9 cellular contexts compared by ENCODE assay signal in the genomic region with DNA sequence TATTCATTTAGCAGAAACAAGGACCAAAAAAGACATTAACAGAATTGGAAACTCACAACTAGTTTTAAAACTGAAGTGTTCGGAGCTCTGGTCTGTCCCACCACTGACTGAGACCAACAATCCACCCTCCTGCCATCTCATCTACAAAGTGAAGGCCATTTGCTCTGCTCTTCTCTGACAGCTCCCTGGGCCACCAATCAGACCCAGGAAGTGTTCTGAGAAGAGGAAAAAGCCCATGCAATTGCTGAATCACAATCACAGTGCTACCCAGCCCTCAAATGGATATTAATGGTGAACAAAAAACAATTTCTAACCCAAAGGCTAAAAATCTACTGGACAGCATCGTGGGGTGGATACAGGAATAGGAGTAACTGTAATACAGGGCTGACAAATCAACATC. TPM values are rescaled to one million over a fixed set of nuclear protein-coding genes. Genes with fewer than 3 reads are reported as not detected.
DNase-seq lines count a peak whose midpoint lies in the region; ATAC-seq and TF ChIP-seq lines count a peak whose summit lies in the region.
"Had no signal": no experiment of that assay in that cellular context is flagged by ENCODE, and none has a peak within 500 bp of the region (broad histone marks: within the 10 kb centered on the region; RNA-seq: fewer than 3 reads in every experiment).

No MANE protein-coding gene starts in this region.

- H3K4me2 ChIP-seq in OCI-LY1 (ENCODE audit: low read length) (peak overlapping the region; percentile 71), osteoblast (ENCODE audit: insufficient read depth, low read length) (peak overlapping the region; percentile 89)

- H3K4me1 Mint-ChIP-seq in Calu3 (ENCODE audit: low read depth, unreplicated experiment) (peaks cover 51% of the 10 kb centered on the region), endodermal cell (peaks cover 27% of the 10 kb centered on the region)

- no peaks in the 10 kb centered on the region for H3K9me2 ChIP-seq in OCI-LY1 (ENCODE audit: low read depth, low read length)

- WGBS in endodermal cell (ENCODE audit: insufficient coverage in 1 of 2, insufficient read length in 1 of 2), 2 experiments = 86 to 100% methylated on average over 1 to 2 of the region's 2 CpGs
- WGBS in tibial nerve, 2 donors = 54 to 56% methylated on average over 2 of the region's 2 CpGs

- no peak for ATAC-seq in HG03439 (IDR thresholded peaks at IDR 0.05; ENCODE audit: unreplicated experiment)

- H3K9me3 ChIP-seq in OCI-LY1 (ENCODE audit: low read length) = no peaks in the 10 kb centered on the region
- no peaks in the 10 kb centered on the region for H3K9me3 ChIP-seq in endodermal cell (ENCODE audit: control insufficient read depth, low read length)
- no peaks in the 10 kb centered on the region for H3K9me3 ChIP-seq in osteoblast (ENCODE audit: low read depth, low read length)
- no peaks in the 10 kb centered on the region for H3K9me3 ChIP-seq in tibial nerve

- H3K9ac ChIP-seq in OCI-LY1 (ENCODE audit: low read length) (peak overlapping the region; percentile 83), endodermal cell (ENCODE audit: extremely low read depth, low read length, poor library complexity, severe bottlenecking) (peak overlapping the region; percentile 95)

- peak overlapping the region; percentile 92 for H3K27ac ChIP-seq in OCI-LY1 (ENCODE audit: low read depth, low read length, poor library complexity, severe bottlenecking)
- H3K27ac ChIP-seq in endodermal cell (ENCODE audit: low read depth, low read length) = no peak overlapping the region
- peak overlapping the region; percentile 88 for H3K27ac ChIP-seq in osteoblast (ENCODE audit: low read depth, low read length)
- peak overlapping the region in 2 of 4 donors; percentile 34 to 95 for H3K27ac ChIP-seq in tibial nerve

- H3K4me3 Mint-ChIP-seq in Calu3 (ENCODE audit: low read depth, unreplicated experiment) (peak overlapping the region; percentile 93), endodermal cell (peak overlapping the region; percentile 99)

- peak overlapping the region; percentile 78 for H3K4me3 ChIP-seq in OCI-LY1 (ENCODE audit: low read depth, low read length, poor library complexity, severe bottlenecking)
- H3K4me3 ChIP-seq in endodermal cell (ENCODE audit: low read length) = peak overlapping the region; percentile 97
- peak overlapping the region; percentile 82 for H3K4me3 ChIP-seq in osteoblast (ENCODE audit: insufficient read depth, low read length)
- H3K4me3 ChIP-seq in tibial nerve = peak overlapping the region in 2 of 4 donors; percentile 62 to 64

- H4K20me1 ChIP-seq in OCI-LY1 (ENCODE audit: insufficient read depth, low read length) (no peaks in the 10 kb centered on the region; the same call in 1 of the 2 replicates), osteoblast (ENCODE audit: insufficient read depth, low read length) (peaks cover 55% of the 10 kb centered on the region)

- peak overlapping the region; percentile 100 for H3K27ac Mint-ChIP-seq in Calu3 (ENCODE audit: unreplicated experiment)
- H3K27ac Mint-ChIP-seq in endodermal cell = peak overlapping the region; percentile 99

- TF ChIP-seq CTCF in Calu3 (IDR thresholded peaks at IDR 0.05; ENCODE audit: unreplicated experiment) (no peak), OCI-LY1 (IDR thresholded peaks at IDR 0.05; ENCODE audit: low read length) (no peak), endodermal cell (conservative IDR thresholded peaks at IDR 0.05) (no peak), osteoblast (IDR thresholded peaks at IDR 0.05; ENCODE audit: extremely low read depth, low read depth, low read length) (no peak), tibial nerve (IDR thresholded peaks at IDR 0.05) (no peak)

- H3K79me2 ChIP-seq in OCI-LY1 (ENCODE audit: insufficient read depth, low read length) = peaks cover 27% of the 10 kb centered on the region
- peaks cover 34% of the 10 kb centered on the region for H3K79me2 ChIP-seq in osteoblast (ENCODE audit: insufficient read depth, low read length)

- H3K36me3 ChIP-seq in OCI-LY1 (ENCODE audit: insufficient read depth, low read length) = peaks cover 64% of the 10 kb centered on the region
- peaks cover 57% of the 10 kb centered on the region for H3K36me3 ChIP-seq in endodermal cell (ENCODE audit: control insufficient read depth, insufficient read depth, low read length)
- peaks cover 56% of the 10 kb centered on the region for H3K36me3 ChIP-seq in osteoblast (ENCODE audit: insufficient read depth, low read length)
- H3K36me3 ChIP-seq in tibial nerve = peaks cover 2 to 56% (median 29%) of the 10 kb centered on the region in 3 donors

- H3K4me1 ChIP-seq in OCI-LY1 (ENCODE audit: insufficient read depth, low read length, severe bottlenecking) = peaks cover 33% of the 10 kb centered on the region
- no peaks in the 10 kb centered on the region for H3K4me1 ChIP-seq in endodermal cell (ENCODE audit: control insufficient read depth, insufficient read depth, low read length)
- peaks cover 19% of the 10 kb centered on the region for H3K4me1 ChIP-seq in osteoblast (ENCODE audit: insufficient read depth, low read length)
- peaks cover 0 to 35% (median 20%) of the 10 kb centered on the region in 4 donors for H3K4me1 ChIP-seq in tibial nerve

- H3K27me3 Mint-ChIP-seq in Calu3 (ENCODE audit: unreplicated experiment) (no peaks in the 10 kb centered on the region), endodermal cell (ENCODE audit: insufficient read depth) (no peaks in the 10 kb centered on the region)

- BruUV-seq in Calu3 (replicated peaks; lab: Mats Ljungman, UMichigan) = no TSS peak

- DNase-seq in Calu3 = no peak
- DNase-seq in endodermal cell = no peak
- peak; percentile 76 for DNase-seq in osteoblast (ENCODE audit: insufficient read length, low spot score, missing footprints)
- no peak for DNase-seq in tibial nerve (ENCODE audit: low spot score in 2 of 2)
- DNase-seq in NCI-H2081 treated with DMSO at 0.1 percent for 48 hours (lab: John Stamatoyannopoulos, UW) = no peak
- no peak for DNase-seq in COLO829 (ENCODE audit: low spot score)
- DNase-seq: NCI-H82 had no signal

- no peaks in the 10 kb centered on the region for H3K9me3 Mint-ChIP-seq in Calu3 (ENCODE audit: low read depth, unreplicated experiment)
- H3K9me3 Mint-ChIP-seq in endodermal cell = no peaks in the 10 kb centered on the region

- H3K36me3 Mint-ChIP-seq in Calu3 (ENCODE audit: insufficient read depth, unreplicated experiment) = peaks cover 80% of the 10 kb centered on the region
- H3K36me3 Mint-ChIP-seq in endodermal cell (ENCODE audit: low read depth) = peaks cover 64% of the 10 kb centered on the region

- H2AFZ ChIP-seq in OCI-LY1 (ENCODE audit: low read length) (no peak overlapping the region), osteoblast (ENCODE audit: low read length) (no peak overlapping the region)

- no peak for TF ChIP-seq EP300 in tibial nerve (IDR thresholded peaks at IDR 0.05)

- CTCF ChIA-PET in Calu3 (lab: Charles Lee) = interaction anchor here (1.6 kb wide), 1 partner anchor 16 kb away, joined by 6 read pairs; no protein-coding TSS in a partner anchor

- H3F3A ChIP-seq in OCI-LY1 (ENCODE audit: insufficient read depth, low read length) = peaks cover 22% of the 10 kb centered on the region; the same call in 1 of the 2 replicates

- TF ChIP-seq POLR2A in tibial nerve (IDR thresholded peaks at IDR 0.05) = no peak

- intact Hi-C loops in Calu3 (cut with micrococcal nuclease; ENCODE audit: unreplicated experiment) = loop anchor here (10.0 kb wide), 1 partner anchor 177 kb away; a partner anchor contains a TSS

- H3K27me3 ChIP-seq in OCI-LY1 (ENCODE audit: insufficient read depth, low read length) (no peaks in the 10 kb centered on the region), endodermal cell (ENCODE audit: control insufficient read depth, insufficient read depth, low read length, poor library complexity, severe bottlenecking) (no peaks in the 10 kb centered on the region), osteoblast (ENCODE audit: insufficient read depth, low read length) (no peaks in the 10 kb centered on the region), tibial nerve (no peaks in the 10 kb centered on the region)

RNA-seq across cellular contexts. Expression of a gene that starts 2.1 kb away (rescaled TPM):
- 3,443 and 3,829 TPM in 2 replicates for total RNA-seq in Calu3 (2022)
- total RNA-seq in endodermal cell = 1,000 to 10,000 TPM; 1,194 to 1,262 TPM
- 2,291 TPM for polyA plus RNA-seq in endodermal cell (2013, experiment 1 of 2)
- 2,039 TPM for polyA plus RNA-seq in endodermal cell (2013, experiment 2 of 2)
- 821 and 1,095 TPM in 2 replicates for total RNA-seq in osteoblast
- total RNA-seq in tibial nerve = 1,000 to 10,000 TPM; 1,112 to 1,642 (median 1,331) TPM

RNA-seq across cellular contexts. Expression of a gene that starts 18.4 kb away (rescaled TPM):
- total RNA-seq in Calu3 (2022) (479 and 558 TPM in 2 replicates), endodermal cell (100 to 1,000 TPM; 168 to 177 TPM), osteoblast (215 and 228 TPM in 2 replicates), tibial nerve (100 to 1,000 TPM; 110 to 165 (median 137) TPM)
- 102 TPM for polyA plus RNA-seq in endodermal cell (2013, experiment 1 of 2)
- 102 TPM for polyA plus RNA-seq in endodermal cell (2013, experiment 2 of 2)

RNA-seq across cellular contexts. Expression of a gene that starts 26.3 kb away (rescaled TPM):
- 77.8 and 78.9 TPM in 2 replicates for total RNA-seq in Calu3 (2022)
- 10 to 100 TPM; 14.6 to 15.0 TPM for total RNA-seq in endodermal cell
- polyA plus RNA-seq in endodermal cell (2013, experiment 1 of 2) = 17.2 TPM
- polyA plus RNA-seq in endodermal cell (2013, experiment 2 of 2) = 16.7 TPM
- total RNA-seq in osteoblast = 10.3 and 10.9 TPM in 2 replicates
- total RNA-seq in tibial nerve = 10 to 100 TPM; 19.0 to 43.3 (median 24.9) TPM

RNA-seq across cellular contexts. Expression of a gene that starts 52.1 kb away (rescaled TPM):
- total RNA-seq in Calu3 (2022) (101 and 120 TPM in 2 replicates), endodermal cell (10 to 100 TPM; 74.3 to 91.6 TPM), osteoblast (48.1 and 65.4 TPM in 2 replicates), tibial nerve (10 to 100 TPM; 47.9 to 79.0 (median 74.8) TPM)
- 63.1 TPM for polyA plus RNA-seq in endodermal cell (2013, experiment 1 of 2)
- 63.1 TPM for polyA plus RNA-seq in endodermal cell (2013, experiment 2 of 2)
